ENCODE assay signal across 1 cellular context in genomic region chr20:20052074-20052970, GRCh38.
TF ChIP-seq lines count a peak whose summit lies in the region.

CFAP61 (plus strand) TSS chr20:20052532; CDS start chr20:20056654, 4,122 bp downstream.
CRNKL1 (minus strand) TSS chr20:20052466; CDS start chr20:20052342, 124 bp downstream.

TF ChIP-seq in GM12878, 131 proteins besides CTCF, POLR2A, EP300 and RAD21 (continued from another document and continues in another):
- TF ChIP-seq E4F1 (IDR thresholded peaks at IDR 0.05; ENCODE audit: borderline replicate concordance, partially characterized antibody) (peak; percentile 84), ZNF274 (IDR thresholded peaks at IDR 0.05; ENCODE audit: insufficient read depth, insufficient read length) (no peak), ZNF217 (IDR thresholded peaks at IDR 0.05) (no peak), TARDBP (IDR thresholded peaks at IDR 0.05; ENCODE audit: borderline replicate concordance) (no peak), MTA2 (IDR thresholded peaks at IDR 0.05; ENCODE audit: low read depth) (peak; percentile 83), SUZ12 (IDR thresholded peaks at IDR 0.05; ENCODE audit: unreplicated experiment) (no peak), ATF3 (IDR thresholded peaks at IDR 0.05; ENCODE audit: borderline replicate concordance, extremely low read depth, low read depth, low read length) (no peak), ATF2 (IDR thresholded peaks at IDR 0.05; ENCODE audit: low read length) (no peak), TCF3 (IDR thresholded peaks at IDR 0.05; ENCODE audit: borderline replicate concordance, insufficient read depth, low read depth, low read length) (peak; percentile 71; the same call in 1 of the 2 replicates), IRF4 (IDR thresholded peaks at IDR 0.05; ENCODE audit: low read depth, low read length) (0 out of 2 replicates have a peak, but pooled peaks have one; percentile 12), KDM1A (IDR thresholded peaks at IDR 0.05; ENCODE audit: borderline replicate concordance) (no peak), FOS (IDR thresholded peaks at IDR 0.05; ENCODE audit: borderline replicate concordance, extremely low read depth, insufficient read length) (no peak), HCFC1 (IDR thresholded peaks at IDR 0.05; ENCODE audit: low read length) (peak; percentile 81), JUNB (IDR thresholded peaks at IDR 0.05) (no peak), YBX1 (IDR thresholded peaks at IDR 0.05) (no peak), MYC (IDR thresholded peaks at IDR 0.05; ENCODE audit: insufficient read depth, insufficient read length, insufficient replicate concordance, low read length, severe bottlenecking) (no peak), HDAC6 (IDR thresholded peaks at IDR 0.05; ENCODE audit: unreplicated experiment) (no peak), DPF2 (IDR thresholded peaks at IDR 0.05) (peak; percentile 54; the same call in 1 of the 2 replicates), PKNOX1 (IDR thresholded peaks at IDR 0.05) (no peak; the same call in 1 of the 2 replicates), SIN3A (IDR thresholded peaks at IDR 0.05; ENCODE audit: low read depth, low read length) (peak; percentile 98), GATAD2B (conservative IDR thresholded peaks at IDR 0.05; ENCODE audit: low read depth) (peak; percentile 39; the same call in 1 of the 2 replicates), PAX8 (IDR thresholded peaks at IDR 0.05) (no peak), RUNX3 (IDR thresholded peaks at IDR 0.05; ENCODE audit: low read length) (peak; percentile 93), SMARCA5 (IDR thresholded peaks at IDR 0.05) (no peak; the same call in 1 of the 2 replicates), IKZF1 (conservative IDR thresholded peaks at IDR 0.05) (peak; percentile 91), SKIL (IDR thresholded peaks at IDR 0.05; ENCODE audit: low read depth, poor library complexity, severe bottlenecking) (no peak), MEF2B (IDR thresholded peaks at IDR 0.05; ENCODE audit: partially characterized antibody, poor library complexity, severe bottlenecking) (peak; percentile 60), CUX1 (IDR thresholded peaks at IDR 0.05; ENCODE audit: insufficient replicate concordance, low read depth, low read length) (no peak), NR2C1 (IDR thresholded peaks at IDR 0.05) (peak; percentile 98), ZBTB11 (CRISPR knock-in tag; IDR thresholded peaks at IDR 0.05) (no peak), SMAD5 (IDR thresholded peaks at IDR 0.05; ENCODE audit: low read depth) (peak; percentile 65; the same call in 1 of the 2 replicates), SP1 (IDR thresholded peaks at IDR 0.05; ENCODE audit: low read depth, low read length) (peak; percentile 16), RAD51 (IDR thresholded peaks at IDR 0.05) (no peak), KLF5 (IDR thresholded peaks at IDR 0.05; ENCODE audit: partially characterized antibody) (peak; percentile 32), RCOR1 (conservative IDR thresholded peaks at IDR 0.05; ENCODE audit: low read depth, low read length) (no peak), BCL3 (IDR thresholded peaks at IDR 0.05; ENCODE audit: borderline replicate concordance, insufficient read depth, low read depth, low read length, poor library complexity, severe bottlenecking) (no peak), CHD4 (IDR thresholded peaks at IDR 0.05) (no peak), NFXL1 (IDR thresholded peaks at IDR 0.05; ENCODE audit: borderline replicate concordance) (no peak), POU2F2 (IDR thresholded peaks at IDR 0.05; ENCODE audit: borderline replicate concordance, low read depth, low read length) (peak; percentile 4; the same call in 1 of the 3 replicates), E2F4 (IDR thresholded peaks at IDR 0.05; ENCODE audit: low read depth, low read length) (no peak), NBN (IDR thresholded peaks at IDR 0.05) (peak; percentile 81), IRF3 (IDR thresholded peaks at IDR 0.05) (no peak), TCF7 (IDR thresholded peaks at IDR 0.05; ENCODE audit: borderline replicate concordance) (no peak)
